Comparison of ENCODE assay signal across 13 cellular contexts in genomic region chr7:47577351-47577919, GRCh38. TPM values are rescaled to one million over a fixed set of nuclear protein-coding genes. Genes with fewer than 3 reads are reported as not detected.
DNase-seq lines count a peak whose midpoint lies in the region; ATAC-seq and TF ChIP-seq lines count a peak whose summit lies in the region.
"Had no signal": no experiment of that assay in that cellular context is flagged by ENCODE, and none has a peak within 500 bp of the region (broad histone marks: within the 10 kb centered on the region; RNA-seq: fewer than 3 reads in every experiment).

No MANE protein-coding gene starts in this region.

- 45 to 60% methylated on average over 14 of the region's 14 CpGs for WGBS in heart right ventricle, 2 donors
- WGBS in prostate gland, result 46% methylated on average over 14 of the region's 14 CpGs

- peaks cover 13% of the 10 kb centered on the region for H3K27me3 Mint-ChIP-seq in activated CD8-positive, alpha-beta T cell treated with anti-CD3 and anti-CD28 coated beads for 36 hours

- H3K27me3 ChIP-seq in ACC112 (ENCODE audit: insufficient read depth, low read length) (no peaks in the 10 kb centered on the region), heart right ventricle (peaks cover 0 to 4% (median 0%) of the 10 kb centered on the region in 7 donors), prostate gland (replicated peaks; ENCODE audit: insufficient read depth) (no peaks in the 10 kb centered on the region)

- DNase-seq in RWPE1 (ENCODE audit: low spot score) (no peak), heart right ventricle (peak; percentile 35 to 53), prostate gland (ENCODE audit: low spot score) (no peak), erythroblast (lab: John Stamatoyannopoulos, UW) (no peak), mesenteric fat pad (ENCODE audit: low spot score) (no peak)
- no peak for DNase-seq in activated CD8-positive, alpha-beta T cell treated with anti-CD3 and anti-CD28 coated beads for 36 hours
- no peak for DNase-seq in stimulated activated CD4-positive, alpha-beta T cell treated with anti-CD3 and anti-CD28 coated beads, Interleukin-2, amount 100 ng/mL, for 48 hours
- DNase-seq: activated T-cell treated with anti-CD3 and anti-CD28 coated beads, Interleukin-2, amount 50 U/mL, for 1 hour; AML-193; NCI-H2029; stimulated activated CD4-positive, alpha-beta T cell treated with anti-CD3 and anti-CD28 coated beads, Interleukin-12 subunit alpha, Interleukin-12 subunit beta, amount 100 ng/mL, for 4 hours had no signal

- H3K27ac ChIP-seq in ACC112 (ENCODE audit: low read depth, low read length) (peak overlapping the region; percentile 36), RWPE1 (peak overlapping the region; percentile 68), heart right ventricle (peak overlapping the region; percentile 58 to 95 (median 80)), prostate gland (peak overlapping the region; percentile 63)

- no peak for TF ChIP-seq POLR2A in prostate gland (IDR thresholded peaks at IDR 0.05)
- no peak for TF ChIP-seq POLR2A in erythroblast (IDR thresholded peaks at IDR 0.05; ENCODE audit: low read length)

- H3K79me2 ChIP-seq in ACC112 (ENCODE audit: control insufficient read depth, insufficient read depth, low read length, unreplicated experiment), result peaks cover 91% of the 10 kb centered on the region

- H3K4me3 Mint-ChIP-seq in activated CD8-positive, alpha-beta T cell treated with anti-CD3 and anti-CD28 coated beads for 36 hours, result no peak overlapping the region

- no peak overlapping the region for H3K4me3 ChIP-seq in ACC112 (ENCODE audit: low read depth, low read length)
- H3K4me3 ChIP-seq in heart right ventricle, result peak overlapping the region in 3 of 10 donors; percentile 32 to 36 (median 33)
- H3K4me3 ChIP-seq in prostate gland, result no peak overlapping the region
- H3K4me3 ChIP-seq: GM12878 had no signal

- H3K9me3 ChIP-seq in heart right ventricle, result no peaks in the 10 kb centered on the region
- no peaks in the 10 kb centered on the region for H3K9me3 ChIP-seq in prostate gland

- H3K36me3 Mint-ChIP-seq in activated CD8-positive, alpha-beta T cell treated with anti-CD3 and anti-CD28 coated beads for 36 hours (ENCODE audit: low read depth), result no peaks in the 10 kb centered on the region

- H3K9me3 Mint-ChIP-seq in activated CD8-positive, alpha-beta T cell treated with anti-CD3 and anti-CD28 coated beads for 36 hours, result no peaks in the 10 kb centered on the region

- ATAC-seq in heart right ventricle, result peak; percentile 5 to 52 (median 28)
- ATAC-seq in activated CD8-positive, alpha-beta T cell treated with anti-CD3 and anti-CD28 coated beads for 36 hours, result no peak
- ATAC-seq: GM12878 had no signal

- H2AFZ ChIP-seq in ACC112 (ENCODE audit: low read length, unreplicated experiment), result no peak overlapping the region

- peaks cover 5% of the 10 kb centered on the region for H3K4me1 Mint-ChIP-seq in activated CD8-positive, alpha-beta T cell treated with anti-CD3 and anti-CD28 coated beads for 36 hours (ENCODE audit: low read depth)

- POLR2A ChIA-PET in RWPE1 (lab: Yijun Ruan, JAX; ENCODE audit: low non-redundant PET), result no interaction called here
- POLR2A ChIA-PET in activated CD8-positive, alpha-beta T cell treated with anti-CD3 and anti-CD28 coated beads for 36 hours (lab: Charles Lee), result no interaction called here

- CTCF ChIA-PET in RWPE1 (lab: Yijun Ruan, JAX), result interaction anchor here (0.6 kb wide), 1 partner anchor 37 kb away, joined by 3 read pairs; no protein-coding TSS in a partner anchor
- CTCF ChIA-PET in activated CD8-positive, alpha-beta T cell treated with anti-CD3 and anti-CD28 coated beads for 36 hours (lab: Charles Lee), result no interaction called here

- no peak for TF ChIP-seq CTCF in RWPE1 (conservative IDR thresholded peaks at IDR 0.05; ENCODE audit: low read depth)
- TF ChIP-seq CTCF in heart right ventricle (IDR thresholded peaks at IDR 0.05), result no peak
- no peak for TF ChIP-seq CTCF in prostate gland (IDR thresholded peaks at IDR 0.05)
- TF ChIP-seq CTCF in activated CD8-positive, alpha-beta T cell treated with anti-CD3 and anti-CD28 coated beads for 36 hours (IDR thresholded peaks at IDR 0.05), result no peak

- H3K36me3 ChIP-seq in ACC112 (ENCODE audit: insufficient read depth, low read length), result 0 out of 2 replicates have a peak, but pooled peaks cover 5% of the 10 kb centered on the region
- no peaks in the 10 kb centered on the region for H3K36me3 ChIP-seq in heart right ventricle
- no peaks in the 10 kb centered on the region for H3K36me3 ChIP-seq in prostate gland

- peaks cover 77% of the 10 kb centered on the region for H3K4me1 ChIP-seq in ACC112 (ENCODE audit: control insufficient read depth, insufficient read depth, low read length, unreplicated experiment)
- H3K4me1 ChIP-seq in heart right ventricle, result peaks cover 8 to 91% (median 72%) of the 10 kb centered on the region in 9 donors
- no peaks in the 10 kb centered on the region for H3K4me1 ChIP-seq in prostate gland (replicated peaks)

- intact Hi-C loops in heart right ventricle (cut with DNase I) (loop anchor here in 5 of 10 donors (5.0 to 10.0 kb wide), 5 partner anchors 123 to 237 kb away; no protein-coding TSS in a partner anchor), prostate gland (cut with DNase I) (loop anchor here (10.0 kb wide), 2 partner anchors 123 to 207 kb away; no protein-coding TSS in a partner anchor)
- intact Hi-C loops in activated CD8-positive, alpha-beta T cell treated with anti-CD3 and anti-CD28 coated beads for 36 hours (cut with micrococcal nuclease), result no loop called here

- no peak overlapping the region for H3K27ac Mint-ChIP-seq in activated CD8-positive, alpha-beta T cell treated with anti-CD3 and anti-CD28 coated beads for 36 hours

RNA-seq across cellular contexts. Expression of gene TNS3, which starts 4.5 kb away (rescaled TPM):
- 10 to 100 TPM; 29.9 to 74.2 (median 35.6) TPM for total RNA-seq in heart right ventricle
- 10 to 100 TPM in 1 of 2 donors, 1 to 10 TPM in 1; 6.7 to 14.3 TPM for polyA plus RNA-seq in heart right ventricle
- total RNA-seq in prostate gland, result 10 to 100 TPM; 19.5 to 95.8 TPM
- under 1 TPM; 0.04 to 0.16 TPM for total RNA-seq in activated CD8-positive, alpha-beta T cell treated with anti-CD3 and anti-CD28 coated beads for 36 hours
- 152 TPM for total RNA-seq in mesenteric fat pad

Comparison
In these comparisons a context has a peak if more than half of its experiments do, and no peak if none do; other contexts are left out.
1. DNase-seq: peak in heart right ventricle (2 of 2); none in RWPE1 (single experiment), prostate gland (single experiment), activated CD8-positive, alpha-beta T cell treated with anti-CD3 and anti-CD28 coated beads for 36 hours (single experiment), erythroblast (0 of 2), stimulated activated CD4-positive, alpha-beta T cell treated with anti-CD3 and anti-CD28 coated beads, Interleukin-2, amount 100 ng/mL, for 48 hours (0 of 2) and mesenteric fat pad (single experiment).
2. RNA of gene TNS3, which starts 4.5 kb away (total RNA-seq): 152 TPM in mesenteric fat pad (single experiment), 19.5 to 95.8 TPM in prostate gland and 29.9 to 74.2 TPM in heart right ventricle; 0.04 to 0.16 TPM in activated CD8-positive, alpha-beta T cell treated with anti-CD3 and anti-CD28 coated beads for 36 hours; every median in the first group is over 10 times any median in the second.
3. Peak in every context shown above with its lines, with median percentiles within 50 percentile points of each other: H3K27ac ChIP-seq.